In the genomic region with DNA sequence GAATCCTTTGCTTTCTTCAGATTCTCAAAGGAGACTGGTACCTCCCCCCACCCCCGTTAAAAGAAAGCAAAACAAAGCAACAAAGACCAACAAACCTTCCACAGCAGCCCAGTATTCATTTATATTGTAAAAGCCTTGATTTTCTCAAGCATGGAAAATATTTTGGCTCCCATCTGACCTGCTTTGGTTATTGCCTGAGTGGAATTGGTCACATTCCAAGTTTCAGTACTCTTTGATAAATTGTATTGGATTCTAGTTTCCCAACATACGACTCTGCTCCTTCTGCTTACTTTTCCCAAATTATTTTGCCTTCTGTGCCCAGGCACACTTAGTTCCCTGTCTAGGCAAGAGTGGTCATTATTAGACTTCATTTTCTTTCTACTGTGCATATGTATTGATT, we compare ENCODE assay signal across 11 cellular contexts. TPM values are rescaled to one million over a fixed set of nuclear protein-coding genes. Genes with fewer than 3 reads are reported as not detected.
A peak's percentile ranks its signal among the peaks of the same experiment; 100 is the strongest.
DNase-seq lines count a peak whose midpoint lies in the region; ATAC-seq and TF ChIP-seq lines count a peak whose summit lies in the region.
"Had no signal": no experiment of that assay in that cellular context is flagged by ENCODE, and none has a peak within 500 bp of the region (broad histone marks: within the 10 kb centered on the region; RNA-seq: fewer than 3 reads in every experiment).

No MANE protein-coding gene starts in this region.

- TF ChIP-seq POLR2A in heart left ventricle (IDR thresholded peaks at IDR 0.05): no peak
- peak; percentile 48 for TF ChIP-seq POLR2A in right lobe of liver (IDR thresholded peaks at IDR 0.05)

- TF ChIP-seq CTCF in heart left ventricle (IDR thresholded peaks at IDR 0.05) (no peak), right lobe of liver (IDR thresholded peaks at IDR 0.05) (no peak), GM13977 (IDR thresholded peaks at IDR 0.05; ENCODE audit: extremely low read depth, insufficient read depth, missing control alignments) (no peak)

- peaks cover 11% of the 10 kb centered on the region for H3K79me1 ChIP-seq in mesendoderm (ENCODE audit: low read length)

- in situ Hi-C loops in GM13977 (cut with MboI; ENCODE audit: low pct_unique_long_range_greater_than_20kb, low sequenced_read_pairs, unreplicated experiment): loop anchor here (25.0 kb wide), 1 partner anchor 391 kb away; no protein-coding TSS in a partner anchor

- 31 to 43% (median 32%) methylated on average over 2 of the region's 2 CpGs for WGBS in heart left ventricle, 4 donors
- WGBS in right cardiac atrium: 33% methylated on average over 2 of the region's 2 CpGs
- 14% methylated on average over 2 of the region's 2 CpGs for WGBS in right lobe of liver (ENCODE audit: insufficient coverage, low coverage, low lambda C conversion rate, missing lambda C conversion rate)
- WGBS in mesendoderm (ENCODE audit: extremely low coverage, insufficient coverage, low lambda C conversion rate): no CpG with 5 or more reads among the region's 2 CpGs

- H2BK5ac ChIP-seq in mesendoderm (ENCODE audit: low read length): no peak overlapping the region

- no peak overlapping the region for H4K5ac ChIP-seq in mesendoderm (ENCODE audit: low read length)

- DNase-seq in heart left ventricle (no peak), right cardiac atrium (no peak), amniotic epithelial cell (ENCODE audit: low read depth) (peak; percentile 8), right lobe of liver (no peak), GM13977 (ENCODE audit: low spot score) (no peak), mesendoderm (no peak)
- DNase-seq in central memory CD4-positive, alpha-beta T cell: no peak
- DNase-seq: activated CD8-positive, alpha-beta memory T cell treated with anti-CD3 and anti-CD28 coated beads, Interleukin-2, amount 50 U/mL, for 48 hours; Right ventricle myocardium superior had no signal

- H3K9ac ChIP-seq in mesendoderm (ENCODE audit: low read length): no peak overlapping the region

- H3K4me2 ChIP-seq in mesendoderm (ENCODE audit: low read length): no peak overlapping the region

- H3K79me2 ChIP-seq in mesendoderm (ENCODE audit: control insufficient read depth, insufficient read depth, low read length): peaks cover 9% of the 10 kb centered on the region

- H3K56ac ChIP-seq in mesendoderm (ENCODE audit: low read length): no peak overlapping the region

- peak overlapping the region in 7 of 12 donors; percentile 77 to 95 (median 89) for H3K4me3 ChIP-seq in heart left ventricle
- H3K4me3 ChIP-seq in right cardiac atrium (ENCODE audit: low read length): no peak overlapping the region
- H3K4me3 ChIP-seq in right lobe of liver: peak overlapping the region; percentile 91 to 99 (median 94)
- no peak overlapping the region for H3K4me3 ChIP-seq in mesendoderm (ENCODE audit: low read length)

- no peak overlapping the region for H4K8ac ChIP-seq in mesendoderm (ENCODE audit: low read depth, low read length)

- H2BK15ac ChIP-seq in mesendoderm (replicated peaks; ENCODE audit: low read depth): no peak overlapping the region

- H3K4ac ChIP-seq in mesendoderm (ENCODE audit: low read depth, low read length): no peak overlapping the region

- H3K18ac ChIP-seq in mesendoderm (ENCODE audit: low read length): no peak overlapping the region

- H2AK5ac ChIP-seq in mesendoderm (ENCODE audit: low read length): no peak overlapping the region

- H3K9me3 ChIP-seq in heart left ventricle (peaks cover 0 to 4% (median 0%) of the 10 kb centered on the region in 12 donors), right cardiac atrium (ENCODE audit: control insufficient read depth, low read length) (no peaks in the 10 kb centered on the region), right lobe of liver (no peaks in the 10 kb centered on the region)

- H2BK120ac ChIP-seq in mesendoderm (ENCODE audit: low read depth, low read length): no peak overlapping the region

- intact Hi-C loops in heart left ventricle (cut with DNase I) (loop anchor here in 3 of 10 donors (10.0 kb wide), 2 partner anchors 299 to 379 kb away; no protein-coding TSS in a partner anchor), right cardiac atrium (cut with DNase I) (no loop called here), right lobe of liver (cut with DNase I) (no loop called here)

- H3K27me3 ChIP-seq in heart left ventricle: no peaks in the 10 kb centered on the region
- H3K27me3 ChIP-seq in right cardiac atrium (ENCODE audit: control insufficient read depth, insufficient read depth): no peaks in the 10 kb centered on the region
- no peaks in the 10 kb centered on the region for H3K27me3 ChIP-seq in right lobe of liver
- H3K27me3 ChIP-seq in mesendoderm (ENCODE audit: insufficient read depth, low read length, poor library complexity): no peaks in the 10 kb centered on the region

- ATAC-seq in heart left ventricle (no peak), right cardiac atrium (no peak), right lobe of liver (peak; percentile 13 to 41 (median 20)), HG02884 (IDR thresholded peaks at IDR 0.05; ENCODE audit: unreplicated experiment) (no peak)

- H3K36me3 ChIP-seq in heart left ventricle (peaks cover 0 to 6% (median 0%) of the 10 kb centered on the region in 9 donors), right lobe of liver (no peaks in the 10 kb centered on the region), mesendoderm (ENCODE audit: control insufficient read depth, insufficient read depth, low read length) (no peaks in the 10 kb centered on the region)

- no peak overlapping the region for H3K23ac ChIP-seq in mesendoderm (ENCODE audit: low read length)

- H3K4me1 ChIP-seq in heart left ventricle (peaks cover 11 to 45% (median 36%) of the 10 kb centered on the region in 12 donors), right cardiac atrium (ENCODE audit: control insufficient read depth, insufficient read depth, low read length) (peaks cover 8% of the 10 kb centered on the region), right lobe of liver (peaks cover 0 to 35% (median 13%) of the 10 kb centered on the region in 4 donors), mesendoderm (ENCODE audit: control insufficient read depth, low read depth, low read length) (no peaks in the 10 kb centered on the region)

- H3K27ac ChIP-seq in heart left ventricle: no peak overlapping the region
- H3K27ac ChIP-seq in right cardiac atrium (ENCODE audit: low read length): no peak overlapping the region
- peak overlapping the region; percentile 92 to 95 (median 94) for H3K27ac ChIP-seq in right lobe of liver
- H3K27ac ChIP-seq in mesendoderm (ENCODE audit: low read depth, low read length): no peak overlapping the region

RNA-seq across cellular contexts. Expression of gene ABCC11, which starts 1.3 kb away (rescaled TPM):
- total RNA-seq in heart left ventricle (under 1 TPM in 4 of 9 donors, not detected in 5; 0.16 to 0.48 (median 0.26) TPM), right cardiac atrium (under 1 TPM in 2 of 4 donors, not detected in 2; 0.09 to 0.25 TPM), right lobe of liver (1 to 10 TPM; 2.1 to 7.6 (median 3.3) TPM)
- polyA plus RNA-seq in heart left ventricle (under 1 TPM in 1 of 2 donors, not detected in 1; 0.03 TPM), right cardiac atrium (0.09 TPM)
- polyA plus RNA-seq in mesendoderm (2013, experiment 1 of 2): 0.07 TPM
- 0.04 TPM for polyA plus RNA-seq in mesendoderm (2013, experiment 2 of 2)
- total RNA-seq: myocyte, Right ventricle myocardium superior had no signal

RNA-seq across cellular contexts. Expression of gene LONP2, which starts 2.0 kb away (rescaled TPM):
- 10 to 100 TPM; 42.8 to 87.4 (median 69.3) TPM for total RNA-seq in heart left ventricle
- 10 to 100 TPM; 24.8 to 30.5 TPM for polyA plus RNA-seq in heart left ventricle
- 10 to 100 TPM; 69.6 to 79.3 (median 75.8) TPM for total RNA-seq in right cardiac atrium
- polyA plus RNA-seq in right cardiac atrium: 29.3 TPM
- total RNA-seq in right lobe of liver: 100 to 1,000 TPM; 102 to 164 (median 153) TPM
- polyA plus RNA-seq in mesendoderm (2013, experiment 1 of 2): 10.4 TPM
- polyA plus RNA-seq in mesendoderm (2013, experiment 2 of 2): 10.0 TPM

Comparison
In these comparisons a context has a peak if more than half of its experiments do, and no peak if none do; other contexts are left out.
1. H3K4me3 ChIP-seq: peak in heart left ventricle (7 of 12) and right lobe of liver (3 of 3); none in right cardiac atrium (single experiment) and mesendoderm (single experiment).
2. ATAC-seq: peak in right lobe of liver (4 of 4); none in heart left ventricle (0 of 4), right cardiac atrium (0 of 2) and HG02884 (single experiment).
3. H3K27ac ChIP-seq: peak in right lobe of liver (3 of 3); none in heart left ventricle (0 of 12), right cardiac atrium (single experiment) and mesendoderm (single experiment).